23 cellular contexts compared by ENCODE assay signal in the genomic region with DNA sequence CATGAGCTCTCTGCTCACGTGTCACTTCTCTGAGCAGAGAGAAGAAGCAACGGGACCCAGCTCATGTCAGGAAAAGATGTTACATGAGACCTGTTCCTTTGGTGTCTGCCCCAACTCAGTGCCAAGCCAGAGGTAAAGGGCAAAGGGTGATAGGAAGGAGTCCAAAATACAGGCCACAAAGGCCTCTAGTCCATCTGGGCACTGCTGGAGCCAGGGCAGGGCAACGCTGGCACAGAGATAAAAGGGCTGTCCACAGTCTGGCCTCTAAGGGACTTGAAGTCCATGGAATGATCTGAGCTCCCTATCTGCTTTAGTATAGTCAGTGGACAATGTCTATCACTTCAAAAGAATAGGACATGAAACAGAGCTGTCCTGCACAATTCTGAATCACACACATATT.
"Had no signal": no experiment of that assay in that cellular context is flagged by ENCODE, and none has a peak within 500 bp of the region (broad histone marks: within the 10 kb centered on the region; RNA-seq: fewer than 3 reads in every experiment).

No MANE protein-coding gene starts in this region.

- H3K27ac ChIP-seq: ascending aorta, esophagus muscularis mucosa, tibial artery had no signal

- H3K4me3 ChIP-seq: ascending aorta, esophagus muscularis mucosa, tibial artery had no signal

- DNase-seq: activated CD4-positive, alpha-beta T cell treated with anti-CD3 and anti-CD28 coated beads, Interleukin-2, amount 50 U/mL, for 1 hour; activated CD8-positive, alpha-beta memory T cell treated with anti-CD3 and anti-CD28 coated beads for 24 hours; activated CD8-positive, alpha-beta memory T cell treated with anti-CD3 and anti-CD28 coated beads, Interleukin-2, amount 50 U/mL, for 48 hours; activated effector memory CD4-positive, alpha-beta T cell treated with Interleukin-2 at 50 U/mL for 16 hours; activated naive CD4-positive, alpha-beta T cell treated with anti-CD3 and anti-CD28 coated beads, Interleukin-2, amount 10 ng/mL, durations not matched to agents 7 days and 5 days; activated naive CD8-positive, alpha-beta T cell treated with anti-CD3 and anti-CD28 coated beads, Interleukin-2, amount 50 U/mL, for 24 hours; activated T-cell treated with anti-CD3 and anti-CD28 coated beads, Interleukin-2, amount 50 U/mL, for 48 hours; effector CD8-positive, alpha-beta T cell; hypothalamus; islet precursor cell; left colon; mammary epithelial cell; stimulated activated CD4-positive, alpha-beta T cell treated with anti-CD3 and anti-CD28 coated beads, Interleukin-12 subunit alpha, Interleukin-12 subunit beta, amount 100 ng/mL, for 4 hours; stimulated activated CD4-positive, alpha-beta T cell treated with anti-CD3 and anti-CD28 coated beads, Interleukin-1b, Interleukin-23, amount 100 ng/mL, for 48 hours; stimulated activated CD8-positive, alpha-beta memory T cell treated with anti-CD3 and anti-CD28 coated beads, Interleukin-4, amount 100 ng/mL, for 48 hours; stimulated activated naive CD4-positive, alpha-beta T cell; substantia nigra; T1000; tibial artery had no signal

- H3K4me3 Mint-ChIP-seq: activated naive CD4-positive, alpha-beta T cell treated with anti-CD3 and anti-CD28 coated beads, Interleukin-2, amount 10 ng/mL, durations not matched to agents 7 days and 5 days; activated naive CD8-positive, alpha-beta T cell treated with anti-CD3 and anti-CD28 coated beads, Interleukin-2, amount 50 U/mL, for 24 hours; neural crest cell had no signal

- H3K36me3 ChIP-seq: ascending aorta, esophagus muscularis mucosa, tibial artery had no signal

- H3K9me3 ChIP-seq: ascending aorta, esophagus muscularis mucosa, tibial artery had no signal

- H3K27ac Mint-ChIP-seq: activated naive CD4-positive, alpha-beta T cell treated with anti-CD3 and anti-CD28 coated beads, Interleukin-2, amount 10 ng/mL, durations not matched to agents 7 days and 5 days; activated naive CD8-positive, alpha-beta T cell treated with anti-CD3 and anti-CD28 coated beads, Interleukin-2, amount 50 U/mL, for 24 hours had no signal

- H3K9me3 Mint-ChIP-seq: activated naive CD8-positive, alpha-beta T cell treated with anti-CD3 and anti-CD28 coated beads, Interleukin-2, amount 50 U/mL, for 24 hours had no signal

- H3K27me3 ChIP-seq: ascending aorta, esophagus muscularis mucosa, tibial artery had no signal

- ATAC-seq: activated CD4-positive, CD25-positive, alpha-beta regulatory T cell treated with anti-CD3 and anti-CD28 coated beads, Interleukin-2, amount 50 U/mL, for 24 hours; activated naive CD8-positive, alpha-beta T cell treated with anti-CD3 and anti-CD28 coated beads, Interleukin-2, amount 50 U/mL, for 24 hours; left colon had no signal
